9 cellular contexts compared by ENCODE assay signal in genomic region chr18:40935423-40935822, GRCh38.
DNase-seq lines count a peak whose midpoint lies in the region; ATAC-seq, FAIRE-seq and TF ChIP-seq lines count a peak whose summit lies in the region.
"Had no signal": no experiment of that assay in that cellular context is flagged by ENCODE, and none has a peak within 500 bp of the region (broad histone marks: within the 10 kb centered on the region; RNA-seq: fewer than 3 reads in every experiment).

No MANE protein-coding gene starts in this region.

- POLR2A ChIA-PET in endothelial cell of umbilical vein (lab: Charles Lee), result no interaction called here
- POLR2A ChIA-PET in activated CD4-positive, alpha-beta memory T cell treated with anti-CD3 and anti-CD28 coated beads, Interleukin-2, amount 10 ng/mL, durations not matched to agents 7 days and 5 days (lab: Charles Lee), result no interaction called here

- dilution Hi-C loops in endothelial cell of umbilical vein (cut with MboI; ENCODE audit: extremely low pct_ligation_motif_present, low sequenced_read_pairs), result no loop called here

- no peaks in the 10 kb centered on the region for H4K20me1 ChIP-seq in endothelial cell of umbilical vein (replicated peaks; ENCODE audit: control insufficient read depth, extremely low read depth, insufficient read depth, low read length)

- H3K9ac ChIP-seq in endothelial cell of umbilical vein (replicated peaks; ENCODE audit: extremely low read depth, insufficient read depth, low read length), result no peak overlapping the region

- ATAC-seq in HG02588 (IDR thresholded peaks at IDR 0.05; ENCODE audit: unreplicated experiment), result no peak
- ATAC-seq: A549 had no signal

- no peaks in the 10 kb centered on the region for H3K36me3 ChIP-seq in endothelial cell of umbilical vein (ENCODE audit: control insufficient read depth in 2 of 2, extremely low read depth in 1 of 2, insufficient read depth in 2 of 2, low read length in 2 of 2)

- H3K27ac Mint-ChIP-seq in activated CD4-positive, alpha-beta memory T cell treated with anti-CD3 and anti-CD28 coated beads, Interleukin-2, amount 10 ng/mL, durations not matched to agents 7 days and 5 days, result no peak overlapping the region

- FAIRE-seq in endothelial cell of umbilical vein (lab: Jason Lieb, UNC), result no peak
- FAIRE-seq: A549 had no signal

- no peaks in the 10 kb centered on the region for H3K9me3 ChIP-seq in endothelial cell of umbilical vein (replicated peaks; ENCODE audit: control insufficient read depth, insufficient read depth, low read length)
- H3K9me3 ChIP-seq: A549 had no signal

- H3K4me1 Mint-ChIP-seq in activated CD4-positive, alpha-beta memory T cell treated with anti-CD3 and anti-CD28 coated beads, Interleukin-2, amount 10 ng/mL, durations not matched to agents 7 days and 5 days, result no peaks in the 10 kb centered on the region

- no peak overlapping the region for H3K4me3 Mint-ChIP-seq in activated CD4-positive, alpha-beta memory T cell treated with anti-CD3 and anti-CD28 coated beads, Interleukin-2, amount 10 ng/mL, durations not matched to agents 7 days and 5 days

- BruUV-seq in endothelial cell of umbilical vein (replicated peaks; lab: Mats Ljungman, UMichigan), result no TSS peak

- no peak overlapping the region for H3K27ac ChIP-seq in endothelial cell of umbilical vein (ENCODE audit: insufficient read depth, low read depth, low read length)
- H3K27ac ChIP-seq: A549 had no signal

- intact Hi-C loops in endothelial cell of umbilical vein (cut with micrococcal nuclease), result loop anchor here (2.0 to 10.0 kb wide), 3 partner anchors 457 to 979 kb away; no protein-coding TSS in a partner anchor

- H3K27me3 Mint-ChIP-seq in activated CD4-positive, alpha-beta memory T cell treated with anti-CD3 and anti-CD28 coated beads, Interleukin-2, amount 10 ng/mL, durations not matched to agents 7 days and 5 days, result no peaks in the 10 kb centered on the region

- no peak overlapping the region for H3K4me3 ChIP-seq in endothelial cell of umbilical vein (replicated peaks in 1 of 3; ENCODE audit: insufficient read depth in 1 of 3, low read depth in 1 of 3, low read length in 3 of 3)
- H3K4me3 ChIP-seq: A549 had no signal

- DNase-seq in NCI-H2081 (lab: John Stamatoyannopoulos, UW) (peak; percentile 19 to 38), NCI-H2081 treated with DMSO at 0.1 percent for 48 hours (lab: John Stamatoyannopoulos, UW) (no peak), NAMALWA (ENCODE audit: low spot score) (peak; percentile 64), endothelial cell of umbilical vein (ENCODE audit: low read depth, low spot score) (peak; percentile 42), pulmonary artery endothelial cell (ENCODE audit: low read depth, low spot score) (peak; percentile 7)
- no peak for DNase-seq in activated CD4-positive, CD25-positive, alpha-beta regulatory T cell treated with anti-CD3 and anti-CD28 coated beads, Interleukin-2, amount 50 U/mL, for 72 hours
- DNase-seq in activated CD4-positive, alpha-beta memory T cell treated with anti-CD3 and anti-CD28 coated beads, Interleukin-2, amount 10 ng/mL, durations not matched to agents 7 days and 5 days, result no peak

- no peak overlapping the region for H3K4me2 ChIP-seq in endothelial cell of umbilical vein (ENCODE audit: insufficient read depth, low read length)
- H3K4me2 ChIP-seq: A549 had no signal

- peak; percentile 14 to 37 for TF ChIP-seq CTCF in endothelial cell of umbilical vein (IDR thresholded peaks at IDR 0.05; ENCODE audit: extremely low read depth in 1 of 2, insufficient read depth in 1 of 2, low read depth in 1 of 2, low read length in 2 of 2)

- no peaks in the 10 kb centered on the region for H3K9me1 ChIP-seq in endothelial cell of umbilical vein (replicated peaks; ENCODE audit: control insufficient read depth, extremely low read depth, insufficient read depth, low read length)

- H3K27me3 ChIP-seq in endothelial cell of umbilical vein (ENCODE audit: control insufficient read depth in 2 of 2, insufficient read depth in 2 of 2, low read length in 2 of 2), result no peaks in the 10 kb centered on the region

- no peak for TF ChIP-seq POLR2A in endothelial cell of umbilical vein (IDR thresholded peaks at IDR 0.05; ENCODE audit: low read depth, low read length)

- H3K36me3 Mint-ChIP-seq in activated CD4-positive, alpha-beta memory T cell treated with anti-CD3 and anti-CD28 coated beads, Interleukin-2, amount 10 ng/mL, durations not matched to agents 7 days and 5 days (ENCODE audit: low read depth), result no peaks in the 10 kb centered on the region

- no peak overlapping the region for H2AFZ ChIP-seq in endothelial cell of umbilical vein (ENCODE audit: low read depth, low read length)

- H3K9me3 Mint-ChIP-seq in activated CD4-positive, alpha-beta memory T cell treated with anti-CD3 and anti-CD28 coated beads, Interleukin-2, amount 10 ng/mL, durations not matched to agents 7 days and 5 days, result peaks cover 9% of the 10 kb centered on the region

- no peaks in the 10 kb centered on the region for H3K79me2 ChIP-seq in endothelial cell of umbilical vein (ENCODE audit: control insufficient read depth, insufficient read depth, low read length)

- CTCF ChIA-PET in endothelial cell of umbilical vein (lab: Charles Lee), result interaction anchor here (0.6 to 2.3 kb wide), 24 partner anchors 9 to 809 kb away, joined by 3 to 20 read pairs (median 4); no protein-coding TSS in a partner anchor
- CTCF ChIA-PET in activated CD4-positive, alpha-beta memory T cell treated with anti-CD3 and anti-CD28 coated beads, Interleukin-2, amount 10 ng/mL, durations not matched to agents 7 days and 5 days (lab: Charles Lee), result no interaction called here

- H3K4me1 ChIP-seq in endothelial cell of umbilical vein (ENCODE audit: control insufficient read depth, extremely low read depth, insufficient read depth, low read length), result no peaks in the 10 kb centered on the region
- H3K4me1 ChIP-seq: A549 had no signal

TF ChIP-seq in endothelial cell of umbilical vein, 7 proteins besides CTCF, POLR2A, EP300 and RAD21:
- no peak for TF ChIP-seq FOS (IDR thresholded peaks at IDR 0.05; ENCODE audit: borderline replicate concordance, insufficient read depth, low read length)
- no peak for TF ChIP-seq EZH2 (IDR thresholded peaks at IDR 0.05; ENCODE audit: borderline replicate concordance, low read depth, low read length, severe bottlenecking)
- TF ChIP-seq JUN (IDR thresholded peaks at IDR 0.05; ENCODE audit: borderline replicate concordance, insufficient read depth, insufficient read length, low read depth), result no peak

Comparison
In these comparisons a context has a peak if more than half of its experiments do, and no peak if none do; other contexts are left out.
1. DNase-seq: peak in NCI-H2081 (2 of 2), NAMALWA (single experiment), endothelial cell of umbilical vein (single experiment) and pulmonary artery endothelial cell (single experiment); none in NCI-H2081 treated with DMSO at 0.1 percent for 48 hours (single experiment), activated CD4-positive, CD25-positive, alpha-beta regulatory T cell treated with anti-CD3 and anti-CD28 coated beads, Interleukin-2, amount 50 U/mL, for 72 hours (single experiment) and activated CD4-positive, alpha-beta memory T cell treated with anti-CD3 and anti-CD28 coated beads, Interleukin-2, amount 10 ng/mL, durations not matched to agents 7 days and 5 days (single experiment).